17 cellular contexts compared by ENCODE assay signal in the genomic region with DNA sequence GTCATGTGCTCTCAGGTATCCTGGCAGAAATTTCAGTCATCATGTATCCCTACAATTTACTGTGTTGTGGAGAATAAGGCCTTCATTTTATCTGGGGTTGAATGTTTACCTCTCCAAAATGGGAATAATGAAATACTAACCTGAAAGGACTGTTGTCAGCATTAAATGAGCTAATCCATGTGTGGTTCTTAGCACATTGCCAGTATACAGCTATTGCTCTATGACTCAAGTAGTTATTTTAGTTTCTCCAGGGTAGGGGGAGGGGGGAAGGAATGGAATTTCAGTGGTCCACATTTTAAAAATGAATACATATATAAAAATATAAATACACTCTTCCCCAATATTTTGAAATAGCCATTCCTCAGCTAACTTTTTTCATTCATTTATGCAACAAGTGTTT. TPM values are rescaled to one million over a fixed set of nuclear protein-coding genes. Genes with fewer than 3 reads are reported as not detected.
DNase-seq lines count a peak whose midpoint lies in the region; ATAC-seq and TF ChIP-seq lines count a peak whose summit lies in the region.
"Had no signal": no experiment of that assay in that cellular context is flagged by ENCODE, and none has a peak within 500 bp of the region (broad histone marks: within the 10 kb centered on the region; RNA-seq: fewer than 3 reads in every experiment).

No MANE protein-coding gene starts in this region.

- no peak for TF ChIP-seq CTCF in fibroblast of mammary gland (conservative IDR thresholded peaks at IDR 0.05; ENCODE audit: control insufficient read depth, insufficient read depth, low read depth, low read length)

- H3K4me1 Mint-ChIP-seq in CD4-positive, CD25-positive, alpha-beta regulatory T cell: peaks cover 24 to 75% (median 63%) of the 10 kb centered on the region in 4 donors
- H3K4me1 Mint-ChIP-seq in activated naive CD8-positive, alpha-beta T cell treated with anti-CD3 and anti-CD28 coated beads for 36 hours: peaks cover 63% of the 10 kb centered on the region

- peaks cover 4% of the 10 kb centered on the region for H3K27me3 Mint-ChIP-seq in CD4-positive, CD25-positive, alpha-beta regulatory T cell
- peaks cover 8% of the 10 kb centered on the region for H3K27me3 Mint-ChIP-seq in activated naive CD8-positive, alpha-beta T cell treated with anti-CD3 and anti-CD28 coated beads for 36 hours

- H3K9me3 Mint-ChIP-seq in CD4-positive, CD25-positive, alpha-beta regulatory T cell: peaks cover 0 to 2% (median 0%) of the 10 kb centered on the region in 7 donors
- H3K9me3 Mint-ChIP-seq in activated naive CD8-positive, alpha-beta T cell treated with anti-CD3 and anti-CD28 coated beads for 36 hours: no peaks in the 10 kb centered on the region

- peak overlapping the region in 2 of 3 donors; percentile 13 to 18 for H3K27ac Mint-ChIP-seq in CD4-positive, CD25-positive, alpha-beta regulatory T cell
- peak overlapping the region; percentile 62 for H3K27ac Mint-ChIP-seq in activated naive CD8-positive, alpha-beta T cell treated with anti-CD3 and anti-CD28 coated beads for 36 hours

- peaks cover 71% of the 10 kb centered on the region for H3K4me1 ChIP-seq in CD4-positive, CD25-positive, alpha-beta regulatory T cell (ENCODE audit: control insufficient read depth, insufficient read depth, low read length, poor library complexity, severe bottlenecking)

- no peaks in the 10 kb centered on the region for H3K9me3 ChIP-seq in CD4-positive, CD25-positive, alpha-beta regulatory T cell (ENCODE audit: control insufficient read depth in 2 of 2, low read length in 2 of 2)
- H3K9me3 ChIP-seq: lower lobe of right lung had no signal

- ATAC-seq in CD4-positive, CD25-positive, alpha-beta regulatory T cell (ENCODE audit: low read depth in 2 of 2): no peak
- ATAC-seq in HG03442 (IDR thresholded peaks at IDR 0.05; ENCODE audit: unreplicated experiment): no peak
- no peak for ATAC-seq in HG02571 (IDR thresholded peaks at IDR 0.05; ENCODE audit: unreplicated experiment)
- ATAC-seq: lower lobe of right lung, sciatic nerve had no signal

- H3K4me3 Mint-ChIP-seq in CD4-positive, CD25-positive, alpha-beta regulatory T cell: peak overlapping the region in 2 of 4 donors; percentile 59 to 77
- peak overlapping the region; percentile 25 for H3K4me3 Mint-ChIP-seq in activated naive CD8-positive, alpha-beta T cell treated with anti-CD3 and anti-CD28 coated beads for 36 hours

- H3K27me3 ChIP-seq in CD4-positive, CD25-positive, alpha-beta regulatory T cell (ENCODE audit: control insufficient read depth, insufficient read depth, low read length): no peaks in the 10 kb centered on the region

- peak; percentile 33 for DNase-seq in AG08395 (ENCODE audit: low spot score)
- DNase-seq in CD4-positive, CD25-positive, alpha-beta regulatory T cell: no peak
- DNase-seq in activated naive CD8-positive, alpha-beta T cell treated with anti-CD3 and anti-CD28 coated beads for 36 hours: no peak
- peak; percentile 61 for DNase-seq in fibroblast of mammary gland (ENCODE audit: low read depth)
- DNase-seq in NCI-H226: no peak
- DNase-seq in D341Med (ENCODE audit: low spot score): no peak
- DNase-seq: activated CD4-positive, CD25-positive, alpha-beta regulatory T cell treated with anti-CD3 and anti-CD28 coated beads, Interleukin-2, amount 50 U/mL, for 72 hours; hypothalamus; lower lobe of right lung; NCI-H1417 treated with DMSO at 0.1 percent for 48 hours; PC-9; stimulated activated naive CD4-positive, alpha-beta T cell; SW 1271 had no signal

- peak overlapping the region; percentile 52 for H3K27ac ChIP-seq in CD4-positive, CD25-positive, alpha-beta regulatory T cell (ENCODE audit: insufficient read depth, low read length, poor library complexity, severe bottlenecking)
- H3K27ac ChIP-seq: cardiac muscle cell, lower lobe of right lung, PC-9 had no signal

- H3K36me3 ChIP-seq in CD4-positive, CD25-positive, alpha-beta regulatory T cell (ENCODE audit: control insufficient read depth, insufficient read depth, low read length): no peaks in the 10 kb centered on the region
- H3K36me3 ChIP-seq: cardiac muscle cell, lower lobe of right lung had no signal

- H3K36me3 Mint-ChIP-seq in CD4-positive, CD25-positive, alpha-beta regulatory T cell: no peaks in the 10 kb centered on the region
- peaks cover 19% of the 10 kb centered on the region for H3K36me3 Mint-ChIP-seq in activated naive CD8-positive, alpha-beta T cell treated with anti-CD3 and anti-CD28 coated beads for 36 hours

- H3K4me3 ChIP-seq in CD4-positive, CD25-positive, alpha-beta regulatory T cell (ENCODE audit: low read depth, low read length): peak overlapping the region; percentile 30
- H3K4me3 ChIP-seq in fibroblast of mammary gland (ENCODE audit: control insufficient read depth, low read depth, low read length): no peak overlapping the region
- H3K4me3 ChIP-seq: cardiac muscle cell, lower lobe of right lung, PC-9 had no signal

RNA-seq across cellular contexts. Expression of gene PAM, which starts 3.5 kb away (rescaled TPM):
- total RNA-seq in CD4-positive, CD25-positive, alpha-beta regulatory T cell: 60.0 TPM
- polyA plus RNA-seq in CD4-positive, CD25-positive, alpha-beta regulatory T cell: 10 to 100 TPM; 22.9 to 35.3 (median 33.8) TPM
- total RNA-seq in activated naive CD8-positive, alpha-beta T cell treated with anti-CD3 and anti-CD28 coated beads for 36 hours: 10 to 100 TPM; 42.0 to 54.0 TPM

Comparison
In these comparisons a context has a peak if more than half of its experiments do, and no peak if none do; other contexts are left out.
1. DNase-seq: peak in AG08395 (single experiment) and fibroblast of mammary gland (single experiment); none in CD4-positive, CD25-positive, alpha-beta regulatory T cell (0 of 3), activated naive CD8-positive, alpha-beta T cell treated with anti-CD3 and anti-CD28 coated beads for 36 hours (single experiment), NCI-H226 (single experiment) and D341Med (single experiment).